Comparison of ENCODE assay signal across 9 cellular contexts in genomic region chr3:82133070-82133606, GRCh38.
DNase-seq lines count a peak whose midpoint lies in the region; ATAC-seq and TF ChIP-seq lines count a peak whose summit lies in the region.
"Had no signal": no experiment of that assay in that cellular context is flagged by ENCODE, and none has a peak within 500 bp of the region (broad histone marks: within the 10 kb centered on the region; RNA-seq: fewer than 3 reads in every experiment).

No MANE protein-coding gene starts in this region.

- POLR2A ChIA-PET in PC-9 (lab: Charles Lee; ENCODE audit: unreplicated experiment), result no interaction called here

- no peaks in the 10 kb centered on the region for H3K36me3 Mint-ChIP-seq in activated naive CD8-positive, alpha-beta T cell treated with anti-CD3 and anti-CD28 coated beads, Interleukin-2, amount 50 U/mL, for 24 hours (ENCODE audit: low read depth)

- no peaks in the 10 kb centered on the region for H3K9me3 Mint-ChIP-seq in activated naive CD8-positive, alpha-beta T cell treated with anti-CD3 and anti-CD28 coated beads, Interleukin-2, amount 50 U/mL, for 24 hours
- H3K9me3 Mint-ChIP-seq: dendritic cell treated with granulocyte-macrophage colony-stimulating factor and Interleukin-4, amounts not matched to agents 40 ng/mL and 50 ng/mL, for 4 days had no signal

- no TSS peak for BruUV-seq in PC-9 (replicated peaks; lab: Mats Ljungman, UMichigan)

- H3K79me2 ChIP-seq in PC-9 (ENCODE audit: low read depth), result no peaks in the 10 kb centered on the region

- H3K4me1 ChIP-seq in PC-9 (replicated peaks; ENCODE audit: insufficient read depth), result no peaks in the 10 kb centered on the region
- H3K4me1 ChIP-seq in left ventricle myocardium inferior, result peaks cover 3% of the 10 kb centered on the region

- peaks cover 4% of the 10 kb centered on the region for H3K27me3 Mint-ChIP-seq in activated naive CD8-positive, alpha-beta T cell treated with anti-CD3 and anti-CD28 coated beads, Interleukin-2, amount 50 U/mL, for 24 hours
- H3K27me3 Mint-ChIP-seq: dendritic cell treated with granulocyte-macrophage colony-stimulating factor and Interleukin-4, amounts not matched to agents 40 ng/mL and 50 ng/mL, for 4 days had no signal

- peak; percentile 82 for TF ChIP-seq CTCF in PC-9 (conservative IDR thresholded peaks at IDR 0.05)
- TF ChIP-seq CTCF in left ventricle myocardium inferior (IDR thresholded peaks at IDR 0.05; ENCODE audit: borderline replicate concordance), result peak; percentile 93

- no peaks in the 10 kb centered on the region for H4K20me1 ChIP-seq in PC-9 (ENCODE audit: insufficient read depth)

- no peaks in the 10 kb centered on the region for H3K9me2 ChIP-seq in PC-9 (ENCODE audit: insufficient read depth)

- H3F3A ChIP-seq in PC-9 (ENCODE audit: insufficient read depth, low read depth), result no peaks in the 10 kb centered on the region

- H3K4me2 ChIP-seq in PC-9, result no peak overlapping the region

- DNase-seq in ELF-1 (ENCODE audit: low read depth, low spot score) (peak; percentile 26), PC-9 (peak in 1 of 2 experiments; percentile 29), left ventricle myocardium inferior (peak; percentile 55), retina (peak; percentile 29)
- DNase-seq in activated naive CD8-positive, alpha-beta T cell treated with anti-CD3 and anti-CD28 coated beads, Interleukin-2, amount 50 U/mL, for 24 hours, result peak; percentile 38
- no peak for DNase-seq in effector CD8-positive, alpha-beta T cell (lab: John Stamatoyannopoulos, UW)

- H3K27ac Mint-ChIP-seq in activated naive CD8-positive, alpha-beta T cell treated with anti-CD3 and anti-CD28 coated beads, Interleukin-2, amount 50 U/mL, for 24 hours, result no peak overlapping the region
- H3K27ac Mint-ChIP-seq: dendritic cell treated with granulocyte-macrophage colony-stimulating factor and Interleukin-4, amounts not matched to agents 40 ng/mL and 50 ng/mL, for 4 days had no signal

- CTCF ChIA-PET in PC-9 (lab: Charles Lee), result no interaction called here

- H3K27ac ChIP-seq in PC-9, result no peak overlapping the region
- H3K27ac ChIP-seq in left ventricle myocardium inferior (replicated peaks), result no peak overlapping the region

- no peak overlapping the region for H2AFZ ChIP-seq in PC-9

- intact Hi-C loops in PC-9 (cut with micrococcal nuclease; ENCODE audit: unreplicated experiment), result loop anchor here (1.0 kb wide), 1 partner anchor 467 kb away; no protein-coding TSS in a partner anchor
- intact Hi-C loops in left ventricle myocardium inferior (cut with micrococcal nuclease), result loop anchor here (10.0 kb wide), 1 partner anchor 458 kb away; no protein-coding TSS in a partner anchor

- no peaks in the 10 kb centered on the region for H3K36me3 ChIP-seq in PC-9 (ENCODE audit: low read depth)
- no peaks in the 10 kb centered on the region for H3K36me3 ChIP-seq in left ventricle myocardium inferior

- peak; percentile 78 for ATAC-seq in GM19467 (IDR thresholded peaks at IDR 0.05; ENCODE audit: unreplicated experiment)
- ATAC-seq in HG03457 (IDR thresholded peaks at IDR 0.05; ENCODE audit: unreplicated experiment), result peak; percentile 84
- peak; percentile 40 for ATAC-seq in activated naive CD8-positive, alpha-beta T cell treated with anti-CD3 and anti-CD28 coated beads, Interleukin-2, amount 50 U/mL, for 24 hours

- no peaks in the 10 kb centered on the region for H3K4me1 Mint-ChIP-seq in activated naive CD8-positive, alpha-beta T cell treated with anti-CD3 and anti-CD28 coated beads, Interleukin-2, amount 50 U/mL, for 24 hours

- H3K4me3 ChIP-seq in PC-9 (no peak overlapping the region), left ventricle myocardium inferior (no peak overlapping the region)

- no peak overlapping the region for H3K4me3 Mint-ChIP-seq in activated naive CD8-positive, alpha-beta T cell treated with anti-CD3 and anti-CD28 coated beads, Interleukin-2, amount 50 U/mL, for 24 hours
- H3K4me3 Mint-ChIP-seq: dendritic cell treated with granulocyte-macrophage colony-stimulating factor and Interleukin-4, amounts not matched to agents 40 ng/mL and 50 ng/mL, for 4 days had no signal

- H3K9me3 ChIP-seq in PC-9 (ENCODE audit: insufficient read depth, low read depth) (no peaks in the 10 kb centered on the region), left ventricle myocardium inferior (replicated peaks) (no peaks in the 10 kb centered on the region)

- H3K27me3 ChIP-seq in PC-9 (ENCODE audit: insufficient read depth, low read depth), result no peaks in the 10 kb centered on the region
- no peaks in the 10 kb centered on the region for H3K27me3 ChIP-seq in left ventricle myocardium inferior (ENCODE audit: low read depth)
